Comparison of ENCODE assay signal across 8 cellular contexts in genomic region chr16:23836404-23837291, GRCh38.
DNase-seq lines count a peak whose midpoint lies in the region; ATAC-seq and TF ChIP-seq lines count a peak whose summit lies in the region.

No MANE protein-coding gene starts in this region.

- H3K36me3 ChIP-seq in HEK293 (ENCODE audit: control insufficient read depth in 2 of 2, insufficient read depth in 1 of 2, low read length in 2 of 2) (no peaks in the 10 kb centered on the region), SU-DHL-6 (ENCODE audit: low read length) (no peaks in the 10 kb centered on the region)

- H3K9me3 ChIP-seq in HEK293 (ENCODE audit: control insufficient read depth, insufficient read depth, low read depth, low read length), result no peaks in the 10 kb centered on the region
- H3K9me3 ChIP-seq in SU-DHL-6 (ENCODE audit: insufficient read depth, low read length), result no peaks in the 10 kb centered on the region

- ATAC-seq in memory B cell (ENCODE audit: low read depth), result peak; percentile 46
- ATAC-seq in GM21786 (IDR thresholded peaks at IDR 0.05; ENCODE audit: unreplicated experiment), result no peak
- no peak for ATAC-seq in GM21367 (IDR thresholded peaks at IDR 0.05; ENCODE audit: unreplicated experiment)

- peak overlapping the region; percentile 59 for H3K9ac ChIP-seq in SU-DHL-6 (ENCODE audit: low read length)

- H3K36me3 Mint-ChIP-seq in memory B cell, result peaks cover 24% of the 10 kb centered on the region

- no peaks in the 10 kb centered on the region for H3F3A ChIP-seq in SU-DHL-6 (ENCODE audit: insufficient read depth)

- H3K9me3 Mint-ChIP-seq in memory B cell, result no peaks in the 10 kb centered on the region

- H3K27ac Mint-ChIP-seq in memory B cell, result peak overlapping the region; percentile 78

- H3K4me2 ChIP-seq in SU-DHL-6 (ENCODE audit: low read depth, low read length, poor library complexity, severe bottlenecking), result peak overlapping the region; percentile 52

- POLR2A ChIA-PET in HEK293 (lab: Yijun Ruan, JAX), result no interaction called here

- TF ChIP-seq CTCF in HEK293 (tag by site-specific recombination; IDR thresholded peaks at IDR 0.05) (no peak), SU-DHL-6 (IDR thresholded peaks at IDR 0.05; ENCODE audit: insufficient read depth, low read length, poor library complexity, severe bottlenecking) (peak; percentile 83)

- peaks cover 34% of the 10 kb centered on the region for H3K4me1 Mint-ChIP-seq in memory B cell

- no peaks in the 10 kb centered on the region for H3K79me2 ChIP-seq in SU-DHL-6 (ENCODE audit: insufficient read depth, low read length)

- H3K9me2 ChIP-seq in SU-DHL-6 (replicated peaks; ENCODE audit: insufficient read depth, low read length), result no peaks in the 10 kb centered on the region

- H3K4me3 Mint-ChIP-seq in memory B cell, result peak overlapping the region; percentile 98

- peak; percentile 7 for DNase-seq in ELF-1 (ENCODE audit: low read depth, low spot score)
- DNase-seq in astrocyte of the hippocampus (ENCODE audit: low read depth, low spot score), result peak; percentile 7
- DNase-seq in memory B cell (ENCODE audit: low spot score in 2 of 2), result peak; percentile 40 to 57
- peak in 20 of 49 donors; percentile 4 to 47 (median 24) for DNase-seq in substantia nigra (lab: John Stamatoyannopoulos, UW)

- CTCF ChIA-PET in HEK293 (lab: Yijun Ruan, JAX), result interaction anchor here (0.6 kb wide), 1 partner anchor 199 kb away, joined by 4 read pairs; no protein-coding TSS in a partner anchor

- no peaks in the 10 kb centered on the region; the same call in 1 of the 2 replicates for H3K4me1 ChIP-seq in HEK293 (ENCODE audit: control insufficient read depth, insufficient read depth, low read length)

- H4K20me1 ChIP-seq in SU-DHL-6 (ENCODE audit: low read depth, low read length), result no peaks in the 10 kb centered on the region

- peak overlapping the region; percentile 84 for H2AFZ ChIP-seq in SU-DHL-6 (ENCODE audit: low read depth, low read length, severe bottlenecking)

- H3K4me3 ChIP-seq in HEK293 (ENCODE audit: low read depth, low read length) (peak overlapping the region; percentile 53), SU-DHL-6 (ENCODE audit: insufficient read depth, low read length, poor library complexity, severe bottlenecking) (peak overlapping the region; percentile 62)

- H3K27ac ChIP-seq in HEK293 (ENCODE audit: extremely low read depth, low read depth, low read length) (no peak overlapping the region), SU-DHL-6 (ENCODE audit: low read depth, low read length) (no peak overlapping the region), substantia nigra (ENCODE audit: low read depth, low read length, poor library complexity, severe bottlenecking) (peak overlapping the region; percentile 30)

- no peaks in the 10 kb centered on the region for H3K27me3 ChIP-seq in SU-DHL-6 (ENCODE audit: low read length)

- H3K27me3 Mint-ChIP-seq in memory B cell, result no peaks in the 10 kb centered on the region

TF ChIP-seq in HEK293, 187 proteins besides CTCF, POLR2A, EP300 and RAD21 (continues in another document):
- TF ChIP-seq ZNF626 (tag by site-specific recombination; IDR thresholded peaks at IDR 0.05), result no peak
- TF ChIP-seq ZNF48 (tag by site-specific recombination; IDR thresholded peaks at IDR 0.05), result no peak
- 0 out of 2 replicates have a peak, but pooled peaks have one; percentile 5 for TF ChIP-seq YY1 (tag by site-specific recombination; IDR thresholded peaks at IDR 0.05)
- TF ChIP-seq ZBTB6 (tag by site-specific recombination; IDR thresholded peaks at IDR 0.05), result no peak
- no peak for TF ChIP-seq ZNF121 (tag by site-specific recombination; IDR thresholded peaks at IDR 0.05)
- TF ChIP-seq ZNF335 (tag by site-specific recombination; conservative IDR thresholded peaks at IDR 0.05), result peak; percentile 81
- no peak for TF ChIP-seq ZNF792 (tag by site-specific recombination; IDR thresholded peaks at IDR 0.05)
- no peak for TF ChIP-seq ZNF37A (tag by site-specific recombination; IDR thresholded peaks at IDR 0.05)
- peak; percentile 11 for TF ChIP-seq ZBTB26 (tag by site-specific recombination; optimal IDR thresholded peaks at IDR 0.05)
- TF ChIP-seq ZNF621 (tag by site-specific recombination; IDR thresholded peaks at IDR 0.05), result no peak
- TF ChIP-seq ZIC2 (tag by site-specific recombination; IDR thresholded peaks at IDR 0.05), result peak; percentile 43
- peak; percentile 37; the same call in 1 of the 2 replicates for TF ChIP-seq PATZ1 (tag by site-specific recombination; IDR thresholded peaks at IDR 0.05)
- no peak for TF ChIP-seq GLI4 (tag by site-specific recombination; IDR thresholded peaks at IDR 0.05)
- TF ChIP-seq ZNF658 (tag by site-specific recombination; IDR thresholded peaks at IDR 0.05), result no peak
- TF ChIP-seq ZBTB8A (tag by site-specific recombination; IDR thresholded peaks at IDR 0.05), result peak; percentile 92
- no peak for TF ChIP-seq ZNF302 (tag by site-specific recombination; IDR thresholded peaks at IDR 0.05; ENCODE audit: low read depth)
- TF ChIP-seq ZNF248 (tag by site-specific recombination; IDR thresholded peaks at IDR 0.05), result no peak
- no peak for TF ChIP-seq EGR2 (tag by site-specific recombination; IDR thresholded peaks at IDR 0.05; ENCODE audit: low read depth)
- TF ChIP-seq GLIS1 (tag by site-specific recombination; IDR thresholded peaks at IDR 0.05), result peak; percentile 53
- TF ChIP-seq ZNF341 (tag by site-specific recombination; IDR thresholded peaks at IDR 0.05; ENCODE audit: low read depth), result no peak
- TF ChIP-seq ZNF148 (tag by site-specific recombination; IDR thresholded peaks at IDR 0.05; ENCODE audit: borderline replicate concordance), result no peak
- TF ChIP-seq OVOL3 (tag by site-specific recombination; IDR thresholded peaks at IDR 0.05), result no peak
- TF ChIP-seq ATF2 (tag by site-specific recombination; IDR thresholded peaks at IDR 0.05; ENCODE audit: low read depth), result no peak
